Comparison of ENCODE assay signal across 12 cellular contexts in genomic region chr18:35178260-35178659, GRCh38.
DNase-seq lines count a peak whose midpoint lies in the region; ATAC-seq and TF ChIP-seq lines count a peak whose summit lies in the region.
"Had no signal": no experiment of that assay in that cellular context is flagged by ENCODE, and none has a peak within 500 bp of the region (broad histone marks: within the 10 kb centered on the region; RNA-seq: fewer than 3 reads in every experiment).

No MANE protein-coding gene starts in this region.

- no peaks in the 10 kb centered on the region for H3K4me1 Mint-ChIP-seq in progenitor cell of endocrine pancreas (ENCODE audit: low read depth)

- H3K9me3 Mint-ChIP-seq in progenitor cell of endocrine pancreas (ENCODE audit: low read depth), result peaks cover 5% of the 10 kb centered on the region

- peak; percentile 56 for DNase-seq in EH (ENCODE audit: low read depth)
- peak; percentile 11 for DNase-seq in T1000 (lab: John Stamatoyannopoulos, UW)
- peak; percentile 50 for DNase-seq in glomerular visceral epithelial cell (ENCODE audit: extremely low spot score)
- DNase-seq in GM20000 (ENCODE audit: low spot score), result no peak
- DNase-seq in progenitor cell of endocrine pancreas (ENCODE audit: low spot score, unreplicated experiment), result no peak
- DNase-seq: activated CD8-positive, alpha-beta memory T cell treated with anti-CD3 and anti-CD28 coated beads, Interleukin-2, amount 50 U/mL, for 4 hours; GOT3; NCI-H345 had no signal

- H3K4me3 Mint-ChIP-seq in progenitor cell of endocrine pancreas (ENCODE audit: low read depth), result no peak overlapping the region
- H3K4me3 Mint-ChIP-seq: memory B cell had no signal

- H3K27ac Mint-ChIP-seq in progenitor cell of endocrine pancreas, result no peak overlapping the region
- H3K27ac Mint-ChIP-seq: memory B cell had no signal

- no peaks in the 10 kb centered on the region for H3K27me3 Mint-ChIP-seq in progenitor cell of endocrine pancreas
- H3K27me3 Mint-ChIP-seq: memory B cell had no signal

- TF ChIP-seq CTCF in GM20000 (IDR thresholded peaks at IDR 0.05; ENCODE audit: extremely low read depth, missing control alignments) (no peak), progenitor cell of endocrine pancreas (IDR thresholded peaks at IDR 0.05; ENCODE audit: unreplicated experiment) (no peak)

- peak; percentile 37 for ATAC-seq in HG02798 (IDR thresholded peaks at IDR 0.05; ENCODE audit: poor library complexity, unreplicated experiment)
- ATAC-seq in HG02938 (IDR thresholded peaks at IDR 0.05; ENCODE audit: unreplicated experiment), result no peak
- no peak for ATAC-seq in GM19324 (IDR thresholded peaks at IDR 0.05; ENCODE audit: low FRiP score, unreplicated experiment)

- peaks cover 2% of the 10 kb centered on the region for H3K36me3 Mint-ChIP-seq in progenitor cell of endocrine pancreas (ENCODE audit: insufficient read depth)

Comparison
In these comparisons a context has a peak if more than half of its experiments do, and no peak if none do; other contexts are left out.
1. DNase-seq: peak in EH (single experiment), T1000 (single experiment) and glomerular visceral epithelial cell (single experiment); none in GM20000 (single experiment) and progenitor cell of endocrine pancreas (single experiment).